1 cellular context compared by ENCODE assay signal in the genomic region with DNA sequence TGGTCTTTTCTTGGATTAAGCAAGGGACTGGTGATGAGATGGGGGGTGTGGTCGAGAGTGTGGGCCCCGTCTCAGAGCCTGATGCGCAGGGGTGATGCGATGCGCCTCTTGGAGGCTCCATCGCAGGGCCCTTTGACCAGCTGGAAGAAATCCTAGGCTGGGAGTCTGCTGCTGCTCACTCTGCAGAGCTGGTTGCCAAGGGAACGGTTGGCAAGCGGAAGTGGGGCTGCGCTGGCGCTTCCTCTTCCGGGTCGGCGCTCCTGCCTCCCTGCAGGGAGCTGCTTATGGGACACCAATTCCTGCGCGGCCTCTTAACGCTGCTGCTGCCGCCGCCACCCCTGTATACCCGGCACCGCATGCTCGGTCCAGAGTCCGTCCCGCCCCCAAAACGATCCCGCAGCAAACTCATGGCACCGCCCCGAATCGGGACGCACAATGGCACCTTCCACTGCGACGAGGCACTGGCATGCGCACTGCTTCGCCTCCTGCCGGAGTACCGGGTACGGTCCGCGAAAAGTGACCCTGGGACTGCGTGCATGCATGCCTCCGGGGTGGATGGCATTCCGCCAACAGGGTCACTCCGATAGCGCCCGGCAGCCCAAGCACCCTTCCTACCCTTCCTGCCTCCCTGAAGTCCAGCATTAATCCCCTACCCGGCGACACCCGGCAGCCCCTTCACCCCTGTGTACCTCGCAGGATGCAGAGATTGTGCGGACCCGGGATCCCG.
TF ChIP-seq lines count a peak whose summit lies in the region.

A gene with protein sequence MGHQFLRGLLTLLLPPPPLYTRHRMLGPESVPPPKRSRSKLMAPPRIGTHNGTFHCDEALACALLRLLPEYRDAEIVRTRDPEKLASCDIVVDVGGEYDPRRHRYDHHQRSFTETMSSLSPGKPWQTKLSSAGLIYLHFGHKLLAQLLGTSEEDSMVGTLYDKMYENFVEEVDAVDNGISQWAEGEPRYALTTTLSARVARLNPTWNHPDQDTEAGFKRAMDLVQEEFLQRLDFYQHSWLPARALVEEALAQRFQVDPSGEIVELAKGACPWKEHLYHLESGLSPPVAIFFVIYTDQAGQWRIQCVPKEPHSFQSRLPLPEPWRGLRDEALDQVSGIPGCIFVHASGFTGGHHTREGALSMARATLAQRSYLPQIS (plus strand): TSS at position 242 of the 727 bp plus-strand sequence. CDS start 43 bp downstream, at position 285.

TF ChIP-seq in WTC11, 78 proteins besides CTCF, POLR2A, EP300 and RAD21 (continued from another document):
- TF ChIP-seq CBFB (CRISPR knock-in tag; IDR thresholded peaks at IDR 0.05; ENCODE audit: low read depth) (peak; percentile 40; the same call in 1 of the 2 replicates), RELA (CRISPR knock-in tag; IDR thresholded peaks at IDR 0.05; ENCODE audit: borderline replicate concordance) (0 out of 2 replicates have a peak, but pooled peaks have one; percentile 64), NR1H2 (CRISPR knock-in tag; IDR thresholded peaks at IDR 0.05) (no peak), PRRX2 (CRISPR knock-in tag; IDR thresholded peaks at IDR 0.05) (peak; percentile 72; the same call in 1 of the 2 replicates)
- TF ChIP-seq, protein P1, sequence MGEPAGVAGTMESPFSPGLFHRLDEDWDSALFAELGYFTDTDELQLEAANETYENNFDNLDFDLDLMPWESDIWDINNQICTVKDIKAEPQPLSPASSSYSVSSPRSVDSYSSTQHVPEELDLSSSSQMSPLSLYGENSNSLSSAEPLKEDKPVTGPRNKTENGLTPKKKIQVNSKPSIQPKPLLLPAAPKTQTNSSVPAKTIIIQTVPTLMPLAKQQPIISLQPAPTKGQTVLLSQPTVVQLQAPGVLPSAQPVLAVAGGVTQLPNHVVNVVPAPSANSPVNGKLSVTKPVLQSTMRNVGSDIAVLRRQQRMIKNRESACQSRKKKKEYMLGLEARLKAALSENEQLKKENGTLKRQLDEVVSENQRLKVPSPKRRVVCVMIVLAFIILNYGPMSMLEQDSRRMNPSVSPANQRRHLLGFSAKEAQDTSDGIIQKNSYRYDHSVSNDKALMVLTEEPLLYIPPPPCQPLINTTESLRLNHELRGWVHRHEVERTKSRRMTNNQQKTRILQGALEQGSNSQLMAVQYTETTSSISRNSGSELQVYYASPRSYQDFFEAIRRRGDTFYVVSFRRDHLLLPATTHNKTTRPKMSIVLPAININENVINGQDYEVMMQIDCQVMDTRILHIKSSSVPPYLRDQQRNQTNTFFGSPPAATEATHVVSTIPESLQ (CRISPR knock-in tag; IDR thresholded peaks at IDR 0.05) = no peak
- TF ChIP-seq, protein P2, sequence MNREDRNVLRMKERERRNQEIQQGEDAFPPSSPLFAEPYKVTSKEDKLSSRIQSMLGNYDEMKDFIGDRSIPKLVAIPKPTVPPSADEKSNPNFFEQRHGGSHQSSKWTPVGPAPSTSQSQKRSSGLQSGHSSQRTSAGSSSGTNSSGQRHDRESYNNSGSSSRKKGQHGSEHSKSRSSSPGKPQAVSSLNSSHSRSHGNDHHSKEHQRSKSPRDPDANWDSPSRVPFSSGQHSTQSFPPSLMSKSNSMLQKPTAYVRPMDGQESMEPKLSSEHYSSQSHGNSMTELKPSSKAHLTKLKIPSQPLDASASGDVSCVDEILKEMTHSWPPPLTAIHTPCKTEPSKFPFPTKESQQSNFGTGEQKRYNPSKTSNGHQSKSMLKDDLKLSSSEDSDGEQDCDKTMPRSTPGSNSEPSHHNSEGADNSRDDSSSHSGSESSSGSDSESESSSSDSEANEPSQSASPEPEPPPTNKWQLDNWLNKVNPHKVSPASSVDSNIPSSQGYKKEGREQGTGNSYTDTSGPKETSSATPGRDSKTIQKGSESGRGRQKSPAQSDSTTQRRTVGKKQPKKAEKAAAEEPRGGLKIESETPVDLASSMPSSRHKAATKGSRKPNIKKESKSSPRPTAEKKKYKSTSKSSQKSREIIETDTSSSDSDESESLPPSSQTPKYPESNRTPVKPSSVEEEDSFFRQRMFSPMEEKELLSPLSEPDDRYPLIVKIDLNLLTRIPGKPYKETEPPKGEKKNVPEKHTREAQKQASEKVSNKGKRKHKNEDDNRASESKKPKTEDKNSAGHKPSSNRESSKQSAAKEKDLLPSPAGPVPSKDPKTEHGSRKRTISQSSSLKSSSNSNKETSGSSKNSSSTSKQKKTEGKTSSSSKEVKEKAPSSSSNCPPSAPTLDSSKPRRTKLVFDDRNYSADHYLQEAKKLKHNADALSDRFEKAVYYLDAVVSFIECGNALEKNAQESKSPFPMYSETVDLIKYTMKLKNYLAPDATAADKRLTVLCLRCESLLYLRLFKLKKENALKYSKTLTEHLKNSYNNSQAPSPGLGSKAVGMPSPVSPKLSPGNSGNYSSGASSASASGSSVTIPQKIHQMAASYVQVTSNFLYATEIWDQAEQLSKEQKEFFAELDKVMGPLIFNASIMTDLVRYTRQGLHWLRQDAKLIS (CRISPR knock-in tag; IDR thresholded peaks at IDR 0.05; ENCODE audit: borderline replicate concordance) = peak; percentile 39; the same call in 1 of the 2 replicates
